Comparison of ENCODE assay signal across 18 cellular contexts in genomic region chr11:119520966-119521365, GRCh38.
DNase-seq lines count a peak whose midpoint lies in the region; ATAC-seq, FAIRE-seq and TF ChIP-seq lines count a peak whose summit lies in the region.
"Had no signal": no experiment of that assay in that cellular context is flagged by ENCODE, and none has a peak within 500 bp of the region (broad histone marks: within the 10 kb centered on the region; RNA-seq: fewer than 3 reads in every experiment).

No MANE protein-coding gene starts in this region.

- H3K14ac ChIP-seq in H1 (ENCODE audit: insufficient read length), result no peak overlapping the region

- no peak overlapping the region for H3K56ac ChIP-seq in H1 (replicated peaks; ENCODE audit: insufficient read length, low read depth, low read length)

- H4K5ac ChIP-seq in H1 (ENCODE audit: insufficient read length, low read depth, low read length), result no peak overlapping the region

- H3K4ac ChIP-seq in H1 (replicated peaks; ENCODE audit: insufficient read length, low read depth, low read length), result no peak overlapping the region

- no peaks in the 10 kb centered on the region; a peak in 1 of 7 replicates for H3K4me1 ChIP-seq in H1 (replicated peaks in 1 of 4; ENCODE audit: control insufficient read depth in 3 of 4, insufficient read depth in 4 of 4, low read length in 3 of 4)
- peaks cover 0 to 12% (median 0%) of the 10 kb centered on the region in 9 donors for H3K4me1 ChIP-seq in heart right ventricle

- DNase-seq in NCI-H2107 treated with DMSO at 0.1 percent for 48 hours (lab: John Stamatoyannopoulos, UW; ENCODE audit: unreplicated experiment), result peak; percentile 51
- DNase-seq in NCI-H2107 (lab: John Stamatoyannopoulos, UW), result no peak
- peak; percentile 21 for DNase-seq in NCI-H510A (lab: John Stamatoyannopoulos, UW)
- no peak for DNase-seq in H1 (ENCODE audit: low read depth in 1 of 2, low spot score in 2 of 2)
- no peak for DNase-seq in heart right ventricle
- no peak for DNase-seq in pons (ENCODE audit: low spot score)
- DNase-seq: C1 segment of cervical spinal cord, COR-L47, GOT3, KBM-7, NCI-H2171 treated with DMSO at 0.1 percent for 48 hours, PC-9, T-cell, T1000 had no signal

- no peak overlapping the region for H2BK5ac ChIP-seq in H1 (ENCODE audit: low read depth, low read length)

- peak overlapping the region; percentile 57; the same call in 1 of the 2 replicates for H4K8ac ChIP-seq in H1 (ENCODE audit: extremely low read depth, insufficient read depth, low read length)

- no peak overlapping the region for H3K9ac ChIP-seq in H1 (replicated peaks in 1 of 4; ENCODE audit: extremely low read depth in 1 of 4, low read depth in 3 of 4, low read length in 3 of 4)

- H3K9me3 ChIP-seq in H1 (ENCODE audit: insufficient read depth in 2 of 2, low read depth in 1 of 2, low read length in 1 of 2) (no peaks in the 10 kb centered on the region), heart right ventricle (no peaks in the 10 kb centered on the region)

- no peak for TF ChIP-seq CTCF in H1 (IDR thresholded peaks at IDR 0.05; ENCODE audit: control extremely low read depth in 1 of 3, insufficient read depth in 1 of 3, low read depth in 1 of 3, low read length in 3 of 3)
- TF ChIP-seq CTCF in heart right ventricle (IDR thresholded peaks at IDR 0.05), result no peak

- H3K79me1 ChIP-seq in H1 (ENCODE audit: low read depth, low read length), result no peaks in the 10 kb centered on the region

- H3K23ac ChIP-seq in H1 (ENCODE audit: insufficient read length), result no peak overlapping the region

- no peak for ATAC-seq in HG02884 (IDR thresholded peaks at IDR 0.05; ENCODE audit: unreplicated experiment)
- no peak for ATAC-seq in heart right ventricle
- ATAC-seq in GM18868 (IDR thresholded peaks at IDR 0.05; ENCODE audit: unreplicated experiment), result no peak
- ATAC-seq: T-cell had no signal

- H3K4me2 ChIP-seq in H1 (ENCODE audit: insufficient read depth in 1 of 2, low read depth in 2 of 2, low read length in 2 of 2), result no peak overlapping the region
- H3K4me2 ChIP-seq: PC-9 had no signal

- H4K20me1 ChIP-seq in H1 (replicated peaks in 1 of 2; ENCODE audit: control insufficient read depth in 1 of 2, insufficient read depth in 2 of 2, low read length in 2 of 2), result peaks cover 0 to 4% of the 10 kb centered on the region in 2 experiments

- intact Hi-C loops in heart right ventricle (cut with DNase I), result no loop called here

- TF ChIP-seq EP300 in H1 (IDR thresholded peaks at IDR 0.05; ENCODE audit: borderline replicate concordance in 1 of 2, low read depth in 2 of 2, low read length in 2 of 2), result no peak

- no peaks in the 10 kb centered on the region for H3K23me2 ChIP-seq in H1 (ENCODE audit: low read depth, low read length)

- TF ChIP-seq POLR2A in H1 (IDR thresholded peaks at IDR 0.05; ENCODE audit: control extremely low read depth in 1 of 2, low read depth in 2 of 2, low read length in 2 of 2), result no peak

- H3K4me3 ChIP-seq in H1 (ENCODE audit: extremely low read depth in 1 of 4, insufficient read depth in 2 of 4, low read depth in 3 of 4, low read length in 4 of 4) (no peak overlapping the region), heart right ventricle (no peak overlapping the region)
- H3K4me3 ChIP-seq: PC-9 had no signal

- no peaks in the 10 kb centered on the region for H3K27me3 ChIP-seq in H1 (replicated peaks in 1 of 4; ENCODE audit: control insufficient read depth in 3 of 4, extremely low read depth in 1 of 4, insufficient read depth in 3 of 4, low read length in 3 of 4)
- peaks cover 0 to 27% (median 11%) of the 10 kb centered on the region in 7 donors for H3K27me3 ChIP-seq in heart right ventricle

- no peak overlapping the region for H2BK15ac ChIP-seq in H1 (ENCODE audit: low read length)

- H2BK20ac ChIP-seq in H1 (ENCODE audit: low read length), result no peak overlapping the region

- no peak for TF ChIP-seq RAD21 in H1 (IDR thresholded peaks at IDR 0.05 in 1 of 2, conservative IDR thresholded peaks at IDR 0.05 in 1 of 2; ENCODE audit: low read depth in 2 of 2, low read length in 2 of 2)

- H4K91ac ChIP-seq in H1 (replicated peaks; ENCODE audit: insufficient read length, low read length), result no peak overlapping the region

- FAIRE-seq in H1 (lab: Jason Lieb, UNC), result no peak
- FAIRE-seq: G401.6, GM12892 had no signal

- CTCF ChIA-PET in H1 (lab: Charles Lee; ENCODE audit: partially characterized antibody), result interaction anchor here (0.7 to 6.2 kb wide), 10 partner anchors 9 to 147 kb away, joined by 3 to 92 read pairs (median 4); no protein-coding TSS in a partner anchor

- no peak overlapping the region for H2AFZ ChIP-seq in H1 (ENCODE audit: low read length)
- H2AFZ ChIP-seq: PC-9 had no signal

- 0 out of 2 replicates have a peak overlapping the region, but pooled peaks have one; percentile 9 for H2BK12ac ChIP-seq in H1 (ENCODE audit: low read depth, low read length)

- H3K36me3 ChIP-seq in H1 (ENCODE audit: control insufficient read depth in 2 of 4, insufficient read depth in 4 of 4, low read length in 3 of 4) (no peaks in the 10 kb centered on the region), heart right ventricle (no peaks in the 10 kb centered on the region)

- H3K79me2 ChIP-seq in H1 (ENCODE audit: control insufficient read depth in 1 of 2, insufficient read depth in 2 of 2, low read length in 2 of 2), result no peaks in the 10 kb centered on the region

- H2BK120ac ChIP-seq in H1 (replicated peaks; ENCODE audit: low read depth, low read length), result no peak overlapping the region

- H2AK5ac ChIP-seq in H1 (ENCODE audit: low read depth, low read length), result no peak overlapping the region

- no peak overlapping the region for H3K18ac ChIP-seq in H1 (ENCODE audit: extremely low read depth, low read length)

- 83% methylated on average over 9 of the region's 9 CpGs; no CpG with 5 or more reads in 1 of the 2 experiments for WGBS in H1 (ENCODE audit: extremely low coverage in 1 of 2, insufficient coverage in 1 of 2, insufficient read length in 1 of 2, insufficient replicate concordance in 2 of 2, low coverage in 1 of 2, low lambda C conversion rate in 2 of 2, missing lambda C conversion rate in 1 of 2), 2 experiments
- 78% methylated on average over 9 of the region's 9 CpGs for WGBS in heart right ventricle, 2 donors

- POLR2A ChIA-PET in H1 (lab: Charles Lee; ENCODE audit: partially characterized antibody), result interaction anchor here (0.9 kb wide), 1 partner anchor 17 kb away, joined by 3 read pairs; no protein-coding TSS in a partner anchor

- H3K27ac ChIP-seq in H1 (ENCODE audit: low read depth, low read length), result no peak overlapping the region
- no peak overlapping the region for H3K27ac ChIP-seq in heart right ventricle
- H3K27ac ChIP-seq: PC-9 had no signal

TF ChIP-seq in H1, 55 proteins besides CTCF, POLR2A, EP300 and RAD21:
- TF ChIP-seq KDM1A (IDR thresholded peaks at IDR 0.05; ENCODE audit: borderline replicate concordance, low read length) (no peak), RXRA (IDR thresholded peaks at IDR 0.05; ENCODE audit: insufficient read depth, low read depth, low read length) (no peak), GABPA (IDR thresholded peaks at IDR 0.05; ENCODE audit: borderline replicate concordance, insufficient read depth, low read length) (no peak), SP2 (IDR thresholded peaks at IDR 0.05; ENCODE audit: low read length) (no peak), YY1 (IDR thresholded peaks at IDR 0.05; ENCODE audit: low read depth, low read length) (no peak), POU5F1 (IDR thresholded peaks at IDR 0.05; ENCODE audit: low read depth, low read length) (no peak), TAF1 (IDR thresholded peaks at IDR 0.05; ENCODE audit: low read depth, low read length) (no peak), JUND (IDR thresholded peaks at IDR 0.05; ENCODE audit: low read length) (no peak), RBBP5 (IDR thresholded peaks at IDR 0.05; ENCODE audit: borderline replicate concordance, low read depth, low read length) (no peak), SRF (IDR thresholded peaks at IDR 0.05; ENCODE audit: low read depth, low read length) (no peak), KDM5A (IDR thresholded peaks at IDR 0.05; ENCODE audit: low read length) (no peak)

Comparison
In these comparisons a context has a peak if more than half of its experiments do, and no peak if none do; other contexts are left out.
1. DNase-seq: peak in NCI-H2107 treated with DMSO at 0.1 percent for 48 hours (single experiment) and NCI-H510A (single experiment); none in NCI-H2107 (single experiment), H1 (0 of 2), heart right ventricle (0 of 2) and pons (single experiment).